In the genomic region with DNA sequence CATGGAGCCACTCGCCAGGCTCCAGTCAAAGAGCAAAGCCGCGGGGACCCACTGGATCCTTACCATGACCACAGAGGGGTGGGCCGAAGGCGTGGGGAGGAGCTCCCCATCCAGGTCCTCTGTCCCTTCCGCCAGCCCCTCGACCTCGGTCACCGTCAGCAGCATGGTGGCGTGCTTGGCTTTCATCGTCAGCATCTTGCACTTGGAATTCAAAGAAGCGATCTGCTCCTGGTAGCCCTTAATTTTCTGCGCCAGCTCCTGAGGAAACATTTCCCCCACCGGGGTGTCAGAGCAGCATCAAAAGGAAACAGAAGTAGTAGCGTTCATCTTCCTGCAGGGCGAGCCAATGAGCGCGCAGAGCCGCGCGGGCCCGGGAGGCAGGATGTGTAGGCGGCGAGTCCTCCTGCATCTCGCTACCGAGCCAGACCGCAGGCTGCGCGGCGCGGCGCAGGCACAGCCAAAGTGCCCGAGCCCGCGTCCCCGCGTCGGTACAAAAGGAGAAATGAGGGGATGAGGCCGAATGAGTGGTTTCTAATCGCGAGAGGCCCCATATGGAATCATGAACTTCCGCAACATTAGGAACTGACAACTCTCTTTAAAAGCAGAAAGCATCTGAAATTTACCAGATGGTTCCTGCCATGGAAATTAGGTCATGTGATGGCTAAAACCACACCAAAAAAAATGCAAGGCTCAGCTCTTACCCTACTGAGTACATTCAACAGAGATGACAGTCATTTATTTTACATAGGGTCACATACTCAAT, we compare ENCODE assay signal across 8 cellular contexts.
DNase-seq lines count a peak whose midpoint lies in the region; ATAC-seq and TF ChIP-seq lines count a peak whose summit lies in the region.

No MANE protein-coding gene starts in this region.

- peak overlapping the region; percentile 96 for H3K4me2 ChIP-seq in SK-N-SH

- TF ChIP-seq RAD21 in SK-N-SH (IDR thresholded peaks at IDR 0.05; ENCODE audit: low read length), result peak; percentile 46

- peak overlapping the region; percentile 81 to 97 for H3K27ac ChIP-seq in SK-N-SH (ENCODE audit: low read depth in 2 of 2, low read length in 1 of 2)
- peak overlapping the region; percentile 83 for H3K27ac ChIP-seq in thymus (ENCODE audit: low read depth)

- 0 out of 4 replicates have a peak, but pooled peaks of 1 of the 2 experiments have one; percentile 4 for TF ChIP-seq EP300 in SK-N-SH (IDR thresholded peaks at IDR 0.05; ENCODE audit: borderline replicate concordance in 1 of 2, low read depth in 1 of 2, low read length in 1 of 2)

- no peaks in the 10 kb centered on the region for H4K20me1 ChIP-seq in SK-N-SH (ENCODE audit: insufficient read depth)

- H3K27me3 Mint-ChIP-seq in activated naive CD8-positive, alpha-beta T cell, result no peaks in the 10 kb centered on the region
- H3K27me3 Mint-ChIP-seq in osteocyte (ENCODE audit: unreplicated experiment), result no peaks in the 10 kb centered on the region

- no peaks in the 10 kb centered on the region for H3K27me3 ChIP-seq in SK-N-SH (ENCODE audit: insufficient read depth)
- H3K27me3 ChIP-seq in thymus (ENCODE audit: control insufficient read depth, insufficient read depth), result no peaks in the 10 kb centered on the region

- H3K9me3 ChIP-seq in SK-N-SH (peaks cover 6% of the 10 kb centered on the region; the same call in 1 of the 2 replicates), thymus (ENCODE audit: control insufficient read depth) (no peaks in the 10 kb centered on the region)

- peak; percentile 90 for DNase-seq in ELR (ENCODE audit: low read depth)
- peak; percentile 75 for DNase-seq in GOT3 (lab: John Stamatoyannopoulos, UW)
- peak; percentile 88 for DNase-seq in LHCN-M2 (ENCODE audit: low read depth)
- peak; percentile 84 for DNase-seq in SK-N-SH
- DNase-seq in Right ventricle myocardium inferior (ENCODE audit: missing footprints), result peak; percentile 93
- DNase-seq in osteocyte (ENCODE audit: extremely low spot score, unreplicated experiment), result peak; percentile 95

- peak; percentile 56 for TF ChIP-seq CTCF in SK-N-SH (IDR thresholded peaks at IDR 0.05)
- TF ChIP-seq CTCF in osteocyte (IDR thresholded peaks at IDR 0.05), result peak; percentile 63

- CTCF ChIA-PET in SK-N-SH (lab: Yijun Ruan, JAX), result interaction anchor here (0.7 to 2.5 kb wide), 21 partner anchors 9 to 393 kb away, joined by 3 to 24 read pairs (median 3); no protein-coding TSS in a partner anchor

- peaks cover 3 to 11% of the 10 kb centered on the region in 2 experiments; a peak in 3 of 4 replicates for H3K4me1 ChIP-seq in SK-N-SH (ENCODE audit: control insufficient read depth in 1 of 2, insufficient read depth in 2 of 2, low read depth in 1 of 2, low read length in 1 of 2)
- H3K4me1 ChIP-seq in thymus (ENCODE audit: control insufficient read depth, insufficient read depth, low read length), result peaks cover 9% of the 10 kb centered on the region

- H2AFZ ChIP-seq in SK-N-SH (ENCODE audit: low read depth), result peak overlapping the region; percentile 83

- H3K79me2 ChIP-seq in SK-N-SH (ENCODE audit: insufficient read depth), result peaks cover 15% of the 10 kb centered on the region

- H3K4me3 ChIP-seq in SK-N-SH (ENCODE audit: low read depth in 2 of 2, low read length in 1 of 2) (peak overlapping the region; percentile 72 to 79), thymus (ENCODE audit: low read length) (peak overlapping the region; percentile 68)

- H3K4me3 Mint-ChIP-seq in activated naive CD8-positive, alpha-beta T cell, result peak overlapping the region; percentile 99
- H3K4me3 Mint-ChIP-seq in osteocyte (ENCODE audit: unreplicated experiment), result peak overlapping the region; percentile 100

- peaks cover 39% of the 10 kb centered on the region for H3F3A ChIP-seq in SK-N-SH (replicated peaks; ENCODE audit: insufficient read depth)

- intact Hi-C loops in Right ventricle myocardium inferior (cut with DNase I), result no loop called here

- ATAC-seq in Right ventricle myocardium inferior, result peak; percentile 97

- H3K27ac Mint-ChIP-seq in activated naive CD8-positive, alpha-beta T cell, result peak overlapping the region; percentile 97
- H3K27ac Mint-ChIP-seq in osteocyte (ENCODE audit: unreplicated experiment), result peak overlapping the region; percentile 97

- H3K9ac ChIP-seq in SK-N-SH, result peak overlapping the region; percentile 65; the same call in 1 of the 2 replicates

- peaks cover 23 to 52% of the 10 kb centered on the region in 2 experiments for H3K36me3 ChIP-seq in SK-N-SH (replicated peaks in 1 of 2; ENCODE audit: control insufficient read depth in 1 of 2, insufficient read depth in 2 of 2, low read length in 1 of 2)
- H3K36me3 ChIP-seq in thymus (ENCODE audit: control insufficient read depth, insufficient read depth), result no peaks in the 10 kb centered on the region

- WGBS in SK-N-SH (ENCODE audit: low lambda C conversion rate), result under 1% methylated on average over 31 of the region's 42 CpGs
- WGBS in thymus, result under 1% methylated on average over 42 of the region's 42 CpGs

- POLR2A ChIA-PET in SK-N-SH (lab: Yijun Ruan, JAX), result interaction anchor here (0.6 to 1.6 kb wide), 7 partner anchors 9 to 315 kb away, joined by 3 to 4 read pairs (median 3); no protein-coding TSS in a partner anchor

- no peaks in the 10 kb centered on the region for H3K9me2 ChIP-seq in SK-N-SH

- no peaks in the 10 kb centered on the region for H3K36me3 Mint-ChIP-seq in activated naive CD8-positive, alpha-beta T cell
- H3K36me3 Mint-ChIP-seq in osteocyte (ENCODE audit: unreplicated experiment), result peaks cover 23% of the 10 kb centered on the region

- no peaks in the 10 kb centered on the region for H3K9me3 Mint-ChIP-seq in activated naive CD8-positive, alpha-beta T cell (ENCODE audit: low read depth)
- no peaks in the 10 kb centered on the region for H3K9me3 Mint-ChIP-seq in osteocyte (ENCODE audit: unreplicated experiment)

- H3K4me1 Mint-ChIP-seq in activated naive CD8-positive, alpha-beta T cell (ENCODE audit: low read depth), result peaks cover 39% of the 10 kb centered on the region
- peaks cover 18% of the 10 kb centered on the region for H3K4me1 Mint-ChIP-seq in osteocyte (ENCODE audit: unreplicated experiment)

TF ChIP-seq in SK-N-SH, 30 proteins besides CTCF, POLR2A, EP300 and RAD21 (continues in another document):
- TF ChIP-seq EZH2phosphoT487 (IDR thresholded peaks at IDR 0.05; ENCODE audit: borderline replicate concordance, low read depth) (no peak), IRF3 (IDR thresholded peaks at IDR 0.05; ENCODE audit: low read depth, low read length) (no peak), NRF1 (IDR thresholded peaks at IDR 0.05; ENCODE audit: low read depth, low read length) (peak; percentile 49), MAX (IDR thresholded peaks at IDR 0.05; ENCODE audit: low read depth) (peak; percentile 38), FOXM1 (IDR thresholded peaks at IDR 0.05; ENCODE audit: low read depth) (0 out of 2 replicates have a peak, but pooled peaks have one; percentile 14), POLR2AphosphoS5 (IDR thresholded peaks at IDR 0.05; ENCODE audit: low read depth, low read length) (peak; percentile 21; the same call in 1 of the 2 replicates), MEF2A (IDR thresholded peaks at IDR 0.05; ENCODE audit: borderline replicate concordance, low read depth) (no peak), RXRA (IDR thresholded peaks at IDR 0.05; ENCODE audit: borderline replicate concordance, low read depth) (no peak), SIN3A (IDR thresholded peaks at IDR 0.05; ENCODE audit: borderline replicate concordance, low read depth, low read length) (0 out of 2 replicates have a peak, but pooled peaks have one; percentile 40), NFIC (IDR thresholded peaks at IDR 0.05; ENCODE audit: borderline replicate concordance) (no peak), GABPA (IDR thresholded peaks at IDR 0.05; ENCODE audit: low read depth) (peak; percentile 57; the same call in 1 of the 2 replicates), RFX5 (IDR thresholded peaks at IDR 0.05; ENCODE audit: low read length) (no peak), TCF12 (IDR thresholded peaks at IDR 0.05) (peak; percentile 83)
- TF ChIP-seq, protein P1, sequence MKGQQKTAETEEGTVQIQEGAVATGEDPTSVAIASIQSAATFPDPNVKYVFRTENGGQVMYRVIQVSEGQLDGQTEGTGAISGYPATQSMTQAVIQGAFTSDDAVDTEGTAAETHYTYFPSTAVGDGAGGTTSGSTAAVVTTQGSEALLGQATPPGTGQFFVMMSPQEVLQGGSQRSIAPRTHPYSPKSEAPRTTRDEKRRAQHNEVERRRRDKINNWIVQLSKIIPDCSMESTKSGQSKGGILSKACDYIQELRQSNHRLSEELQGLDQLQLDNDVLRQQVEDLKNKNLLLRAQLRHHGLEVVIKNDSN (IDR thresholded peaks at IDR 0.05; ENCODE audit: borderline replicate concordance, low read depth), result peak; percentile 84

Comparison
In these comparisons a context has a peak if more than half of its experiments do, and no peak if none do; other contexts are left out.
1. Peak in every context shown above with its lines: DNase-seq, ATAC-seq, H3K4me3 ChIP-seq and H3K27ac ChIP-seq.